36 cellular contexts compared by ENCODE assay signal in the genomic region with DNA sequence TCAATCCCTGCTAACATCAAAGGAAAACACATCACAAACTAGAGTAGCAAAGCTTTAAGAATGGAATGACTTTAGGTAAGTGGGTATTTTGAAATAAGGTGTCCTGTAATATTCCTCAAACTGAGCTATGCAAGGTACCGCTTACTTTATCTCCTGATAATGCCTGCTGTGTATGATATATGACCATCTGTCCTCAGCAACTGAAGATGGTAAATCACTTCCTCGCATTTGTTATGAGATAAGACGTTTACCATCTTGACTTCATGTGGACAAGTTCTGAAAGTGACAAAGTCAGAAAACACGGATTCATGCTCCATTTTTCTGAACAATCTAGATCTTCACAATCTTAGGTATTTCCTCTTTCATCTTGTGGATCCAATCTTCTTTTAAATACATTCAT. TPM values are rescaled to one million over a fixed set of nuclear protein-coding genes. Genes with fewer than 3 reads are reported as not detected.
A peak's percentile ranks its signal among the peaks of the same experiment; 100 is the strongest.
DNase-seq lines count a peak whose midpoint lies in the region; ATAC-seq, FAIRE-seq and TF ChIP-seq lines count a peak whose summit lies in the region.
"Had no signal": no experiment of that assay in that cellular context is flagged by ENCODE, and none has a peak within 500 bp of the region (broad histone marks: within the 10 kb centered on the region; RNA-seq: fewer than 3 reads in every experiment).

No MANE protein-coding gene starts in this region.

- CTCF ChIA-PET in K562 (lab: Yijun Ruan, JAX; ENCODE audit: low intra/inter-chr PET ratio) = no interaction called here

- POLR2A ChIA-PET in K562 (lab: Yijun Ruan, JAX) = no interaction called here

- intact Hi-C loops in K562 (cut with micrococcal nuclease) = no loop called here

- no peak overlapping the region for H3K27ac ChIP-seq in K562 (ENCODE audit: extremely low read depth, low read depth, low read length)
- H3K27ac ChIP-seq: 22Rv1; A549; BLaER1; BLaER1 treated with 17β-estradiol and CSF1 and Interleukin-3, amounts not matched to agents 10 nM and 100 nM; C4-2B had no signal

- TF ChIP-seq CTCF in D721Med (IDR thresholded peaks at IDR 0.05; ENCODE audit: insufficient read depth, missing control alignments) (no peak), K562 (IDR thresholded peaks at IDR 0.05 in 2 of 3, conservative IDR thresholded peaks at IDR 0.05 in 1 of 3; ENCODE audit: insufficient read depth in 2 of 3, low read depth in 1 of 3, low read length in 3 of 3) (no peak)

- FAIRE-seq in D721Med (lab: Jason Lieb, UNC) (peak; percentile 81), K562 (lab: Jason Lieb, UNC) (no peak), urothelium cell line (lab: Jason Lieb, UNC) (peak; percentile 92)
- FAIRE-seq: A204.1, A549 had no signal

- no peaks in the 10 kb centered on the region for H3K4me1 ChIP-seq in K562 (replicated peaks in 1 of 2; ENCODE audit: control insufficient read depth in 2 of 2, insufficient read depth in 2 of 2, low read length in 2 of 2)
- H3K4me1 ChIP-seq: BE2C, BLaER1 had no signal

- no peaks in the 10 kb centered on the region for H3K79me2 ChIP-seq in K562 (ENCODE audit: control insufficient read depth, insufficient read depth, low read length)

- H3K36me3 ChIP-seq in K562 (ENCODE audit: control insufficient read depth, insufficient read depth, low read length) = no peaks in the 10 kb centered on the region
- H3K36me3 ChIP-seq: BE2C; BLaER1; BLaER1 treated with 17β-estradiol and CSF1 and Interleukin-3, amounts not matched to agents 10 nM and 100 nM had no signal

- no peak for TF ChIP-seq POLR2A in K562 (conservative IDR thresholded peaks at IDR 0.05)

- WGBS in K562 (ENCODE audit: insufficient coverage, low coverage, missing lambda C conversion rate) = 1% methylated on average over 4 of the region's 4 CpGs

- peaks cover 0 to 9% of the 10 kb centered on the region in 2 experiments; a peak in 3 of 5 replicates for H3K27me3 ChIP-seq in K562 (ENCODE audit: control insufficient read depth in 2 of 2, insufficient read depth in 2 of 2, low read length in 2 of 2)
- H3K27me3 ChIP-seq: BE2C; BLaER1; BLaER1 treated with 17β-estradiol and CSF1 and Interleukin-3, amounts not matched to agents 10 nM and 100 nM had no signal

- H3K4me3 ChIP-seq in K562 = no peak overlapping the region
- H3K4me3 ChIP-seq: A549; BLaER1; BLaER1 treated with 17β-estradiol and CSF1 and Interleukin-3, amounts not matched to agents 10 nM and 100 nM had no signal

- 0 out of 2 replicates have a peak, but pooled peaks cover 2% of the 10 kb centered on the region for H4K20me1 ChIP-seq in K562 (replicated peaks; ENCODE audit: control insufficient read depth, insufficient read depth, low read length)
- H4K20me1 ChIP-seq: BLaER1; BLaER1 treated with 17β-estradiol and CSF1 and Interleukin-3, amounts not matched to agents 10 nM and 100 nM had no signal

- DNase-seq in D721Med (ENCODE audit: insufficient read length, low spot score) = no peak
- DNase-seq in OCI-M1 (lab: John Stamatoyannopoulos, UW) = peak; percentile 9
- DNase-seq in K562 (ENCODE audit: extremely low read depth in 1 of 4, low spot score in 3 of 4) = no peak
- no peak for DNase-seq in urothelium cell line (ENCODE audit: low spot score)
- no peak for DNase-seq in NCI-H1694 (lab: John Stamatoyannopoulos, UW)
- DNase-seq in DMS153 treated with DMSO at 0.1 percent for 48 hours (lab: John Stamatoyannopoulos, UW; ENCODE audit: unreplicated experiment) = no peak
- DNase-seq in OCI-M2 (lab: John Stamatoyannopoulos, UW; ENCODE audit: unreplicated experiment) = no peak
- DNase-seq: 8988T; ACHN; AML-193; BE2C; C1 segment of cervical spinal cord; Caco-2; Calu3; CD4-positive, alpha-beta memory T cell; CD4-positive, alpha-beta T cell; CD4-positive, CD25-positive, alpha-beta regulatory T cell; CD8-positive, alpha-beta memory T cell; CD8-positive, alpha-beta T cell; COR-L47; DMS 273 treated with DMSO at 0.1 percent for 48 hours; DMS153; DMS53; DMS79; DMS79 treated with DMSO at 0.1 percent for 48 hours; DND-41; EL had no signal

- no peak overlapping the region for H2AFZ ChIP-seq in K562 (ENCODE audit: low read depth, low read length)

- H3K4me2 ChIP-seq in K562 (ENCODE audit: insufficient read depth, low read length) = no peak overlapping the region
- H3K4me2 ChIP-seq: A549; BLaER1; BLaER1 treated with 17β-estradiol and CSF1 and Interleukin-3, amounts not matched to agents 10 nM and 100 nM had no signal

- H3K9ac ChIP-seq in K562 (ENCODE audit: insufficient read depth in 1 of 2, low read depth in 2 of 2, low read length in 2 of 2) = no peak overlapping the region
- H3K9ac ChIP-seq: BLaER1; BLaER1 treated with 17β-estradiol and CSF1 and Interleukin-3, amounts not matched to agents 10 nM and 100 nM had no signal

- ATAC-seq in K562 = no peak
- ATAC-seq in HG03460 (IDR thresholded peaks at IDR 0.05; ENCODE audit: unreplicated experiment) = no peak
- ATAC-seq: A549; CD8-positive, alpha-beta T cell had no signal

- no peak for TF ChIP-seq EP300 in K562 (IDR thresholded peaks at IDR 0.05; ENCODE audit: low read length)

- no TSS peak for BruUV-seq in K562 (replicated peaks; lab: Mats Ljungman, UMichigan)

- H3K9me1 ChIP-seq in K562 (ENCODE audit: control insufficient read depth, insufficient read depth, low read length) = no peaks in the 10 kb centered on the region

- in situ Hi-C loops in K562 (cut with MboI) = no loop called here

- no peaks in the 10 kb centered on the region for H3K9me3 ChIP-seq in K562 (replicated peaks; ENCODE audit: control insufficient read depth, insufficient read depth, low read depth, low read length)
- H3K9me3 ChIP-seq: A549, BE2C, BLaER1 had no signal

- TF ChIP-seq RAD21 in K562 (CRISPR knock-in tag; conservative IDR thresholded peaks at IDR 0.05 in 1 of 2, IDR thresholded peaks at IDR 0.05 in 1 of 2) = no peak

TF ChIP-seq in K562, 482 proteins besides CTCF, POLR2A, EP300 and RAD21 (continues in another document):
- TF ChIP-seq, protein P1, sequence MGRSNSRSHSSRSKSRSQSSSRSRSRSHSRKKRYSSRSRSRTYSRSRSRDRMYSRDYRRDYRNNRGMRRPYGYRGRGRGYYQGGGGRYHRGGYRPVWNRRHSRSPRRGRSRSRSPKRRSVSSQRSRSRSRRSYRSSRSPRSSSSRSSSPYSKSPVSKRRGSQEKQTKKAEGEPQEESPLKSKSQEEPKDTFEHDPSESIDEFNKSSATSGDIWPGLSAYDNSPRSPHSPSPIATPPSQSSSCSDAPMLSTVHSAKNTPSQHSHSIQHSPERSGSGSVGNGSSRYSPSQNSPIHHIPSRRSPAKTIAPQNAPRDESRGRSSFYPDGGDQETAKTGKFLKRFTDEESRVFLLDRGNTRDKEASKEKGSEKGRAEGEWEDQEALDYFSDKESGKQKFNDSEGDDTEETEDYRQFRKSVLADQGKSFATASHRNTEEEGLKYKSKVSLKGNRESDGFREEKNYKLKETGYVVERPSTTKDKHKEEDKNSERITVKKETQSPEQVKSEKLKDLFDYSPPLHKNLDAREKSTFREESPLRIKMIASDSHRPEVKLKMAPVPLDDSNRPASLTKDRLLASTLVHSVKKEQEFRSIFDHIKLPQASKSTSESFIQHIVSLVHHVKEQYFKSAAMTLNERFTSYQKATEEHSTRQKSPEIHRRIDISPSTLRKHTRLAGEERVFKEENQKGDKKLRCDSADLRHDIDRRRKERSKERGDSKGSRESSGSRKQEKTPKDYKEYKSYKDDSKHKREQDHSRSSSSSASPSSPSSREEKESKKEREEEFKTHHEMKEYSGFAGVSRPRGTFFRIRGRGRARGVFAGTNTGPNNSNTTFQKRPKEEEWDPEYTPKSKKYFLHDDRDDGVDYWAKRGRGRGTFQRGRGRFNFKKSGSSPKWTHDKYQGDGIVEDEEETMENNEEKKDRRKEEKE (IDR thresholded peaks at IDR 0.05; ENCODE audit: borderline replicate concordance in 1 of 2, control insufficient read depth in 1 of 2, low read depth in 2 of 2, low read length in 1 of 2) = no peak
- TF ChIP-seq CBFA2T3 (IDR thresholded peaks at IDR 0.05) = peak; percentile 65
- peak; percentile 49 for TF ChIP-seq MEIS2 (IDR thresholded peaks at IDR 0.05; ENCODE audit: partially characterized antibody)
- no peak for TF ChIP-seq MED1 (CRISPR knock-in tag; IDR thresholded peaks at IDR 0.05; ENCODE audit: borderline replicate concordance)
- TF ChIP-seq RHOXF2B (CRISPR knock-in tag; conservative IDR thresholded peaks at IDR 0.05) = no peak
- TF ChIP-seq CCAR2 (IDR thresholded peaks at IDR 0.05; ENCODE audit: low read depth, low read length) = no peak

RNA-seq across cellular contexts. Expression of a gene that starts 49.3 kb away (rescaled TPM):
- total RNA-seq in K562 (2011; cell fraction: chromatin; rRNA removed; ENCODE audit: low replicate concordance) = 0.16 and 0.70 TPM in 2 replicates
- 0.17 and 1.1 TPM in 2 replicates for total RNA-seq in K562 (2011; cell fraction: nucleolus; rRNA removed)
- 0.69 TPM in 1 of 2 replicates, not detected in the other for total RNA-seq in K562 (2011; cell fraction: nucleoplasm; rRNA removed)
- 0.09 TPM in 1 of 2 replicates, not detected in the other for total RNA-seq in K562 (2014; rRNA removed)
- 0.07 TPM in 1 of 2 replicates, not detected in the other for total RNA-seq in K562 (2014; rRNA removed; fragmentation: Illumina TruSeq; extraction: Trizol)
- total RNA-seq in K562 (2015; rRNA removed; fragmentation: Illumina TruSeq; extraction: Trizol) = 0.11 TPM in 1 of 2 replicates, not detected in the other
- total RNA-seq in K562 (2021) = 0.16 and 0.31 TPM in 2 replicates
- 0.03 and 0.11 TPM in 2 replicates for polyA plus RNA-seq in K562 (2011; rRNA removed)
- 0.01 and 0.18 TPM in 2 replicates for polyA plus RNA-seq in K562 (2011; cell fraction: cytosol; rRNA removed)
- polyA plus RNA-seq in K562 (2011; cell fraction: nucleus; rRNA removed) = 0.35 and 0.41 TPM in 2 replicates
- polyA plus RNA-seq in K562 (2012) = 0.04 and 0.29 TPM in 2 replicates
- polyA plus RNA-seq in K562 (2014; fragmentation: Illumina TruSeq; extraction: Trizol) = 0.04 TPM in 1 of 2 replicates, not detected in the other
- polyA plus RNA-seq in K562 (2014; fragmentation: Nextera tagmentation; extraction: Ambion mirVana) = under 1 TPM in 1 of 2 experiments, not detected in 1; 0.08 TPM
- not detected in 2 replicates for polyA plus RNA-seq in K562 (2014; rRNA removed)
- 0.07 and 0.09 TPM in 2 replicates for polyA minus RNA-seq in K562 (2011; rRNA and poly(A)+ RNA removed)
- not detected in 2 replicates for polyA minus RNA-seq in K562 (2011; cell fraction: cytosol; rRNA and poly(A)+ RNA removed)
- polyA minus RNA-seq in K562 (2011; cell fraction: nucleus; rRNA and poly(A)+ RNA removed) = 0.22 and 0.54 TPM in 2 replicates
- total RNA-seq: A673, G401 had no signal
